38 cellular contexts compared by ENCODE assay signal in genomic region chr11:105852427-105852826, GRCh38.
"Had no signal": no experiment of that assay in that cellular context is flagged by ENCODE, and none has a peak within 500 bp of the region (broad histone marks: within the 10 kb centered on the region; RNA-seq: fewer than 3 reads in every experiment).

No MANE protein-coding gene starts in this region.

- H3K27ac Mint-ChIP-seq: activated CD4-positive, alpha-beta memory T cell treated with anti-CD3 and anti-CD28 coated beads, Interleukin-2, amount 10 ng/mL, durations not matched to agents 7 days and 5 days; activated CD4-positive, alpha-beta T cell treated with anti-CD3 and anti-CD28 coated beads for 36 hours; activated CD4-positive, alpha-beta T cell treated with anti-CD3 and anti-CD28 coated beads, Interleukin-2, amount 10 ng/mL, durations not matched to agents 7 days and 5 days; activated CD8-positive, alpha-beta memory T cell treated with anti-CD3 and anti-CD28 coated beads, Interleukin-2, amount 10 ng/mL, durations not matched to agents 7 days and 5 days; activated CD8-positive, alpha-beta T cell treated with anti-CD3 and anti-CD28 coated beads, Interleukin-2, amount 10 ng/mL, durations not matched to agents 7 days and 5 days; activated naive CD4-positive, alpha-beta T cell treated with anti-CD3 and anti-CD28 coated beads for 36 hours; activated naive CD4-positive, alpha-beta T cell treated with anti-CD3 and anti-CD28 coated beads, Interleukin-2, amount 50 U/mL, for 72 hours; activated naive CD8-positive, alpha-beta T cell treated with anti-CD3 and anti-CD28 coated beads for 36 hours; activated T-cell treated with anti-CD3 and anti-CD28 coated beads, Interleukin-2, amount 50 U/mL, for 72 hours; activated T-helper 1 cell treated with anti-CD3 and anti-CD28 coated beads, Interleukin-12 subunit alpha, Interleukin-12 subunit beta, Interleukin-2, Interleukin-4 antibody, amounts not matched to agents 30 ng/mL and 10 ng/mL and 1 ng/mL, durations not matched to agents 14 hours and 24 hours and 36 hours; activated T-helper 17 cell treated with anti-CD3 and anti-CD28 coated beads, Interleukin-2, amount 50 U/mL, for 72 hours; T-helper 1 cell treated with Interleukin-12 subunit alpha and Interleukin-12 subunit beta and Interleukin-4 antibody, amounts not matched to agents 30 μg/mL and 1 μg/mL, for 36 hours; T-helper 2 cell treated with Interferon-gamma antibody and Interleukin-4, amounts not matched to agents 5 μg/mL and 100 μg/mL, for 36 hours; WTC11 had no signal

- H3K36me3 ChIP-seq: adrenal gland, brain microvascular endothelial cell, breast epithelium, WERI-Rb-1 had no signal

- H3K27ac ChIP-seq: adrenal gland, body of pancreas, brain microvascular endothelial cell, breast epithelium, WERI-Rb-1 had no signal

- H3K4me1 Mint-ChIP-seq: activated CD4-positive, alpha-beta memory T cell treated with anti-CD3 and anti-CD28 coated beads, Interleukin-2, amount 10 ng/mL, durations not matched to agents 7 days and 5 days; activated CD4-positive, alpha-beta T cell treated with anti-CD3 and anti-CD28 coated beads for 36 hours; activated CD4-positive, alpha-beta T cell treated with anti-CD3 and anti-CD28 coated beads, Interleukin-2, amount 10 ng/mL, durations not matched to agents 7 days and 5 days; activated CD8-positive, alpha-beta memory T cell treated with anti-CD3 and anti-CD28 coated beads, Interleukin-2, amount 10 ng/mL, durations not matched to agents 7 days and 5 days; activated naive CD8-positive, alpha-beta T cell treated with anti-CD3 and anti-CD28 coated beads for 36 hours; activated T-helper 17 cell treated with anti-CD3 and anti-CD28 coated beads, Interleukin-2, amount 50 U/mL, for 72 hours; WTC11 had no signal

- H3K27me3 Mint-ChIP-seq: activated CD4-positive, alpha-beta T cell treated with anti-CD3 and anti-CD28 coated beads, Interleukin-2, amount 10 ng/mL, durations not matched to agents 7 days and 5 days; activated CD8-positive, alpha-beta memory T cell treated with anti-CD3 and anti-CD28 coated beads, Interleukin-2, amount 10 ng/mL, durations not matched to agents 7 days and 5 days; activated naive CD8-positive, alpha-beta T cell treated with anti-CD3 and anti-CD28 coated beads for 36 hours had no signal

- H3K4me1 ChIP-seq: adrenal gland, body of pancreas, breast epithelium had no signal

- H3K4me3 ChIP-seq: adrenal gland, body of pancreas, breast epithelium had no signal

- H3K27me3 ChIP-seq: adrenal gland, body of pancreas, brain microvascular endothelial cell, breast epithelium had no signal

- H3K4me3 Mint-ChIP-seq: activated CD4-positive, alpha-beta memory T cell treated with anti-CD3 and anti-CD28 coated beads, Interleukin-2, amount 10 ng/mL, durations not matched to agents 7 days and 5 days; activated CD4-positive, alpha-beta T cell treated with anti-CD3 and anti-CD28 coated beads for 36 hours; activated CD4-positive, alpha-beta T cell treated with anti-CD3 and anti-CD28 coated beads, Interleukin-2, amount 10 ng/mL, durations not matched to agents 7 days and 5 days; activated CD8-positive, alpha-beta memory T cell treated with anti-CD3 and anti-CD28 coated beads, Interleukin-2, amount 10 ng/mL, durations not matched to agents 7 days and 5 days; activated CD8-positive, alpha-beta T cell treated with anti-CD3 and anti-CD28 coated beads, Interleukin-2, amount 10 ng/mL, durations not matched to agents 7 days and 5 days; activated naive CD4-positive, alpha-beta T cell treated with anti-CD3 and anti-CD28 coated beads for 36 hours; activated naive CD8-positive, alpha-beta T cell treated with anti-CD3 and anti-CD28 coated beads for 36 hours; activated T-cell treated with anti-CD3 and anti-CD28 coated beads, Interleukin-2, amount 50 U/mL, for 4 hours; activated T-cell treated with anti-CD3 and anti-CD28 coated beads, Interleukin-2, amount 50 U/mL, for 72 hours; activated T-helper 1 cell treated with anti-CD3 and anti-CD28 coated beads, Interleukin-12 subunit alpha, Interleukin-12 subunit beta, Interleukin-2, Interleukin-4 antibody, amounts not matched to agents 30 ng/mL and 10 ng/mL and 1 ng/mL, durations not matched to agents 14 hours and 24 hours and 36 hours; activated T-helper 17 cell treated with anti-CD3 and anti-CD28 coated beads, Interleukin-2, amount 50 U/mL, for 72 hours; T-helper 1 cell treated with Interleukin-12 subunit alpha and Interleukin-12 subunit beta and Interleukin-4 antibody, amounts not matched to agents 30 μg/mL and 1 μg/mL, for 36 hours; T-helper 2 cell treated with Interferon-gamma antibody and Interleukin-4, amounts not matched to agents 5 μg/mL and 100 μg/mL, for 36 hours; WTC11 had no signal

- DNase-seq: activated CD4-positive, alpha-beta memory T cell treated with anti-CD3 and anti-CD28 coated beads, Interleukin-2, amount 10 ng/mL, durations not matched to agents 7 days and 5 days; activated CD4-positive, alpha-beta T cell treated with anti-CD3 and anti-CD28 coated beads for 1 hour; activated CD4-positive, alpha-beta T cell treated with anti-CD3 and anti-CD28 coated beads for 36 hours; activated CD4-positive, alpha-beta T cell treated with anti-CD3 and anti-CD28 coated beads for 48 hours; activated CD4-positive, alpha-beta T cell treated with anti-CD3 and anti-CD28 coated beads, Interleukin-2, amount 10 ng/mL, durations not matched to agents 7 days and 5 days; activated CD4-positive, alpha-beta T cell treated with anti-CD3 and anti-CD28 coated beads, Interleukin-2, amount 50 U/mL, for 48 hours; activated CD4-positive, CD25-positive, alpha-beta regulatory T cell; activated CD8-positive, alpha-beta memory T cell treated with anti-CD3 and anti-CD28 coated beads for 24 hours; activated CD8-positive, alpha-beta memory T cell treated with anti-CD3 and anti-CD28 coated beads, Interleukin-2, amount 10 ng/mL, durations not matched to agents 7 days and 5 days; activated CD8-positive, alpha-beta memory T cell treated with anti-CD3 and anti-CD28 coated beads, Interleukin-2, amount 50 U/mL, for 48 hours; activated CD8-positive, alpha-beta T cell treated with anti-CD3 and anti-CD28 coated beads, Interleukin-2, amount 10 ng/mL, durations not matched to agents 7 days and 5 days; activated effector memory CD4-positive, alpha-beta T cell treated with anti-CD3 and anti-CD28 coated beads, Interleukin-2, amount 50 U/mL, for 16 hours; activated gamma-delta T cell treated with Interleukin-2 at 50 U/mL for 16 hours; activated naive CD4-positive, alpha-beta T cell; activated naive CD4-positive, alpha-beta T cell treated with anti-CD3 and anti-CD28 coated beads for 36 hours; activated naive CD4-positive, alpha-beta T cell treated with anti-CD3 and anti-CD28 coated beads, Interleukin-2, amount 50 U/mL, for 16 hours; activated naive CD8-positive, alpha-beta T cell treated with anti-CD3 and anti-CD28 coated beads for 36 hours; activated T-cell treated with anti-CD3 and anti-CD28 coated beads, Interleukin-2, amount 50 U/mL, for 1 hour; activated T-cell treated with anti-CD3 and anti-CD28 coated beads, Interleukin-2, amount 50 U/mL, for 4 hours; activated T-cell treated with anti-CD3 and anti-CD28 coated beads, Interleukin-2, amount 50 U/mL, for 72 hours; adrenal gland; amniotic stem cell; aorta; body of pancreas; brain microvascular endothelial cell; central memory CD4-positive, alpha-beta T cell; T-helper 1 cell; T-helper 2 cell; T-helper 9 cell; WERI-Rb-1 had no signal

- H3K9me3 Mint-ChIP-seq: activated CD4-positive, alpha-beta memory T cell treated with anti-CD3 and anti-CD28 coated beads, Interleukin-2, amount 10 ng/mL, durations not matched to agents 7 days and 5 days; activated CD4-positive, alpha-beta T cell treated with anti-CD3 and anti-CD28 coated beads, Interleukin-2, amount 10 ng/mL, durations not matched to agents 7 days and 5 days; activated naive CD4-positive, alpha-beta T cell treated with anti-CD3 and anti-CD28 coated beads for 36 hours; activated naive CD4-positive, alpha-beta T cell treated with anti-CD3 and anti-CD28 coated beads, Interleukin-2, amount 50 U/mL, for 72 hours; activated naive CD8-positive, alpha-beta T cell treated with anti-CD3 and anti-CD28 coated beads for 36 hours; activated T-cell treated with anti-CD3 and anti-CD28 coated beads, Interleukin-2, amount 50 U/mL, for 4 hours; activated T-cell treated with anti-CD3 and anti-CD28 coated beads, Interleukin-2, amount 50 U/mL, for 72 hours; activated T-helper 1 cell treated with anti-CD3 and anti-CD28 coated beads, Interleukin-12 subunit alpha, Interleukin-12 subunit beta, Interleukin-2, Interleukin-4 antibody, amounts not matched to agents 30 ng/mL and 10 ng/mL and 1 ng/mL, durations not matched to agents 14 hours and 24 hours and 36 hours; activated T-helper 17 cell treated with anti-CD3 and anti-CD28 coated beads, Interleukin-2, amount 50 U/mL, for 72 hours; T-helper 1 cell treated with Interleukin-12 subunit alpha and Interleukin-12 subunit beta and Interleukin-4 antibody, amounts not matched to agents 30 μg/mL and 1 μg/mL, for 36 hours; T-helper 2 cell treated with Interferon-gamma antibody and Interleukin-4, amounts not matched to agents 5 μg/mL and 100 μg/mL, for 36 hours; WTC11 had no signal

- H3K9me3 ChIP-seq: adrenal gland, body of pancreas, breast epithelium had no signal

- ATAC-seq: activated CD4-positive, alpha-beta T cell treated with anti-CD3 and anti-CD28 coated beads for 36 hours; activated CD4-positive, CD25-positive, alpha-beta regulatory T cell treated with anti-CD3 and anti-CD28 coated beads, Interleukin-2, amount 50 U/mL, for 24 hours; activated CD8-positive, alpha-beta memory T cell treated with anti-CD3 and anti-CD28 coated beads, Interleukin-2, amount 10 ng/mL, durations not matched to agents 7 days and 5 days; activated CD8-positive, alpha-beta T cell treated with anti-CD3 and anti-CD28 coated beads, Interleukin-2, amount 10 ng/mL, durations not matched to agents 7 days and 5 days; activated naive CD4-positive, alpha-beta T cell treated with anti-CD3 and anti-CD28 coated beads, Interleukin-2, amount 50 U/mL, for 72 hours; activated T-cell treated with anti-CD3 and anti-CD28 coated beads, Interleukin-2, amount 50 U/mL, for 4 hours; activated T-cell treated with anti-CD3 and anti-CD28 coated beads, Interleukin-2, amount 50 U/mL, for 72 hours; activated T-helper 17 cell treated with anti-CD3 and anti-CD28 coated beads, Interleukin-2, amount 50 U/mL, for 72 hours; body of pancreas; WTC11 had no signal

- H3K36me3 Mint-ChIP-seq: activated CD8-positive, alpha-beta memory T cell treated with anti-CD3 and anti-CD28 coated beads, Interleukin-2, amount 10 ng/mL, durations not matched to agents 7 days and 5 days; activated naive CD4-positive, alpha-beta T cell treated with anti-CD3 and anti-CD28 coated beads, Interleukin-2, amount 50 U/mL, for 72 hours; activated naive CD8-positive, alpha-beta T cell treated with anti-CD3 and anti-CD28 coated beads for 36 hours; WTC11 had no signal
